Comparison of ENCODE assay signal across 8 cellular contexts in genomic region chr1:100075773-100076172, GRCh38. TPM values are rescaled to one million over a fixed set of nuclear protein-coding genes. Genes with fewer than 3 reads are reported as not detected.
A peak's percentile ranks its signal among the peaks of the same experiment; 100 is the strongest.
DNase-seq lines count a peak whose midpoint lies in the region; ATAC-seq, FAIRE-seq and TF ChIP-seq lines count a peak whose summit lies in the region.

No MANE protein-coding gene starts in this region.

- H3K79me1 ChIP-seq in trophoblast cell (ENCODE audit: low read length), result no peaks in the 10 kb centered on the region

- no peak overlapping the region for H2BK5ac ChIP-seq in trophoblast cell (ENCODE audit: low read depth, low read length, poor library complexity)

- no peaks in the 10 kb centered on the region for H3K79me2 ChIP-seq in trophoblast cell (ENCODE audit: control insufficient read depth, insufficient read depth, low read length, poor library complexity)

- no peak overlapping the region for H2AK5ac ChIP-seq in trophoblast cell (ENCODE audit: low read length)

- DNase-seq in GM12864 (ENCODE audit: low read depth), result peak; percentile 67
- no peak for DNase-seq in ascending aorta (ENCODE audit: low spot score in 2 of 2)
- DNase-seq in trophoblast cell, result no peak
- no peak for DNase-seq in posterior cingulate gyrus
- no peak for DNase-seq in urothelium cell line (ENCODE audit: low spot score)
- no peak for DNase-seq in gastrocnemius medialis

- H4K91ac ChIP-seq in trophoblast cell (ENCODE audit: low read depth, low read length), result no peak overlapping the region

- no peak overlapping the region for H3K14ac ChIP-seq in trophoblast cell (ENCODE audit: low read length)

- H3K27me3 ChIP-seq in ascending aorta (no peaks in the 10 kb centered on the region), trophoblast cell (ENCODE audit: insufficient read depth, low read length) (no peaks in the 10 kb centered on the region), gastrocnemius medialis (no peaks in the 10 kb centered on the region)

- no peak overlapping the region for H3K4ac ChIP-seq in trophoblast cell (ENCODE audit: low read depth, low read length)

- H3K18ac ChIP-seq in trophoblast cell (ENCODE audit: low read length), result no peak overlapping the region

- no peak overlapping the region for H4K12ac ChIP-seq in trophoblast cell (ENCODE audit: low read depth, low read length)

- H2AFZ ChIP-seq in trophoblast cell (ENCODE audit: insufficient read depth, low read length, poor library complexity), result no peak overlapping the region

- H3K4me1 ChIP-seq in ascending aorta, result peaks cover 0 to 10% of the 10 kb centered on the region in 2 donors
- no peaks in the 10 kb centered on the region for H3K4me1 ChIP-seq in trophoblast cell (ENCODE audit: control insufficient read depth in 1 of 2, insufficient read depth in 2 of 2, low read length in 2 of 2)
- H3K4me1 ChIP-seq in gastrocnemius medialis, result no peaks in the 10 kb centered on the region

- no CpG with 5 or more reads among the region's 3 CpGs for WGBS in trophoblast cell (ENCODE audit: extremely low coverage, insufficient coverage, insufficient read length)

- no peak overlapping the region for H3K9ac ChIP-seq in trophoblast cell (ENCODE audit: low read length)

- no peak for TF ChIP-seq CTCF in GM12864 (IDR thresholded peaks at IDR 0.05; ENCODE audit: low read depth, low read length, missing control alignments)
- no peak for TF ChIP-seq CTCF in ascending aorta (IDR thresholded peaks at IDR 0.05)
- TF ChIP-seq CTCF in gastrocnemius medialis (IDR thresholded peaks at IDR 0.05 in 4 of 5, conservative IDR thresholded peaks at IDR 0.05 in 1 of 5), result no peak

- H3K27ac ChIP-seq in ascending aorta (peak overlapping the region; percentile 65 to 76), trophoblast cell (ENCODE audit: low read depth, low read length) (no peak overlapping the region), gastrocnemius medialis (peak overlapping the region in 1 of 4 donors; percentile 18)

- intact Hi-C loops in ascending aorta (cut with DNase I) (no loop called here), posterior cingulate gyrus (cut with DNase I) (no loop called here), gastrocnemius medialis (cut with DNase I; ENCODE audit: low total_unique reads) (no loop called here)

- no peak for FAIRE-seq in urothelium cell line (lab: Jason Lieb, UNC)

- ATAC-seq in GM19455 (IDR thresholded peaks at IDR 0.05; ENCODE audit: unreplicated experiment), result peak; percentile 56
- peak; percentile 48 for ATAC-seq in HG03066 (IDR thresholded peaks at IDR 0.05; ENCODE audit: low read depth, unreplicated experiment)
- no peak for ATAC-seq in gastrocnemius medialis

- H3K36me3 ChIP-seq in ascending aorta (peaks cover 33 to 58% of the 10 kb centered on the region in 2 donors), trophoblast cell (ENCODE audit: control insufficient read depth in 1 of 2, insufficient read depth in 2 of 2, low read length in 2 of 2) (peaks cover 17 to 36% of the 10 kb centered on the region in 2 experiments), gastrocnemius medialis (peaks cover 2 to 56% of the 10 kb centered on the region in 2 donors)

- H4K8ac ChIP-seq in trophoblast cell (ENCODE audit: low read depth, low read length), result no peak overlapping the region

- in situ Hi-C loops in gastrocnemius medialis (cut with MboI; ENCODE audit: low sequenced_read_pairs in 4 of 4), result no loop called here

- H3K4me3 ChIP-seq in GM12864 (ENCODE audit: low read depth, low read length), result no peak overlapping the region
- H3K4me3 ChIP-seq in ascending aorta, result no peak overlapping the region
- no peak overlapping the region for H3K4me3 ChIP-seq in trophoblast cell (ENCODE audit: low read depth, low read length)
- no peak overlapping the region for H3K4me3 ChIP-seq in gastrocnemius medialis

- no peak overlapping the region for H2BK12ac ChIP-seq in trophoblast cell (ENCODE audit: low read length)

- H3K23ac ChIP-seq in trophoblast cell (ENCODE audit: low read length), result no peak overlapping the region

- H3K9me3 ChIP-seq in ascending aorta (no peaks in the 10 kb centered on the region), trophoblast cell (ENCODE audit: insufficient read depth, low read depth, low read length) (no peaks in the 10 kb centered on the region), gastrocnemius medialis (no peaks in the 10 kb centered on the region)

- H3K4me2 ChIP-seq in trophoblast cell (ENCODE audit: low read length), result no peak overlapping the region

- no peak for TF ChIP-seq POLR2A in gastrocnemius medialis (IDR thresholded peaks at IDR 0.05)

- no peak overlapping the region for H2BK120ac ChIP-seq in trophoblast cell (ENCODE audit: insufficient read depth, low read length, poor library complexity)

RNA-seq across cellular contexts. Expression of gene SASS6, which starts 57.0 kb away (rescaled TPM):
- total RNA-seq in ascending aorta (7.0 TPM), gastrocnemius medialis (1 to 10 TPM in 3 of 4 donors, under 1 TPM in 1; 0.71 to 4.2 (median 1.6) TPM)
- 7.6 and 7.7 TPM in 2 replicates for polyA plus RNA-seq in trophoblast cell (2013)

RNA-seq across cellular contexts. Expression of gene TRMT13, which starts 57.2 kb away (rescaled TPM):
- 11.4 TPM for total RNA-seq in ascending aorta
- polyA plus RNA-seq in trophoblast cell (2013), result 6.4 and 7.5 TPM in 2 replicates
- 10 to 100 TPM in 3 of 4 donors, 1 to 10 TPM in 1; 5.5 to 22.6 (median 10.6) TPM for total RNA-seq in gastrocnemius medialis

Comparison
In these comparisons a context has a peak if more than half of its experiments do, and no peak if none do; other contexts are left out.
1. ATAC-seq: peak in GM19455 (single experiment) and HG03066 (single experiment); none in gastrocnemius medialis (0 of 2).